In genomic region chr7:92506363-92506762, GRCh38 we compare ENCODE assay signal across 33 cellular contexts. TPM values are rescaled to one million over a fixed set of nuclear protein-coding genes. Genes with fewer than 3 reads are reported as not detected.
"Had no signal": no experiment of that assay in that cellular context is flagged by ENCODE, and none has a peak within 500 bp of the region (broad histone marks: within the 10 kb centered on the region; RNA-seq: fewer than 3 reads in every experiment).

No MANE protein-coding gene starts in this region.

- H3K4me3 ChIP-seq: adrenal gland, body of pancreas, esophagus muscularis mucosa, gastrocnemius medialis, heart left ventricle had no signal

- ATAC-seq: activated CD4-positive, alpha-beta T cell treated with anti-CD3 and anti-CD28 coated beads for 36 hours; activated CD8-positive, alpha-beta memory T cell treated with anti-CD3 and anti-CD28 coated beads, Interleukin-2, amount 10 ng/mL, durations not matched to agents 7 days and 5 days; activated CD8-positive, alpha-beta T cell treated with anti-CD3 and anti-CD28 coated beads, Interleukin-2, amount 10 ng/mL, durations not matched to agents 7 days and 5 days; activated naive CD8-positive, alpha-beta T cell treated with anti-CD3 and anti-CD28 coated beads, Interleukin-2, amount 50 U/mL, for 24 hours; body of pancreas; effector memory CD8-positive, alpha-beta T cell; foreskin keratinocyte; gastrocnemius medialis; heart left ventricle had no signal

- H3K4me1 ChIP-seq: adrenal gland, body of pancreas, esophagus muscularis mucosa, foreskin keratinocyte, gastrocnemius medialis, heart left ventricle had no signal

- DNase-seq: activated CD4-positive, alpha-beta memory T cell treated with anti-CD3 and anti-CD28 coated beads for 36 hours; activated CD4-positive, alpha-beta T cell treated with anti-CD3 and anti-CD28 coated beads for 36 hours; activated CD4-positive, alpha-beta T cell treated with anti-CD3 and anti-CD28 coated beads, Interleukin-2, amount 10 ng/mL, durations not matched to agents 24 days and 14 days; activated CD4-positive, CD25-positive, alpha-beta regulatory T cell; activated CD4-positive, CD25-positive, alpha-beta regulatory T cell treated with anti-CD3 and anti-CD28 coated beads, Interleukin-2, amount 50 U/mL, for 72 hours; activated CD8-positive, alpha-beta memory T cell treated with anti-CD3 and anti-CD28 coated beads, Interleukin-2, amount 10 ng/mL, durations not matched to agents 7 days and 5 days; activated CD8-positive, alpha-beta memory T cell treated with anti-CD3 and anti-CD28 coated beads, Interleukin-2, amount 50 U/mL, for 4 hours; activated CD8-positive, alpha-beta T cell treated with anti-CD3 and anti-CD28 coated beads, Interleukin-2, amount 10 ng/mL, durations not matched to agents 7 days and 5 days; activated effector memory CD4-positive, alpha-beta T cell treated with anti-CD3 and anti-CD28 coated beads, Interleukin-2, amount 50 U/mL, for 16 hours; activated naive CD4-positive, alpha-beta T cell treated with anti-CD3 and anti-CD28 coated beads for 36 hours; activated naive CD8-positive, alpha-beta T cell treated with anti-CD3 and anti-CD28 coated beads for 36 hours; activated naive CD8-positive, alpha-beta T cell treated with anti-CD3 and anti-CD28 coated beads, Interleukin-2, amount 50 U/mL, for 24 hours; activated T-cell treated with anti-CD3 and anti-CD28 coated beads, Interleukin-2, amount 50 U/mL, for 1 hour; adrenal gland; amygdala; aorta; body of pancreas; caudate nucleus; cortex of kidney; dermis blood vessel endothelial cell; effector CD4-positive, alpha-beta T cell; effector memory CD8-positive, alpha-beta T cell; erythroblast; foreskin keratinocyte; gastrocnemius medialis; glutamatergic neuron; heart left ventricle; T-helper 2 cell had no signal

- H3K27me3 ChIP-seq: adrenal gland, body of pancreas, esophagus muscularis mucosa, foreskin keratinocyte, gastrocnemius medialis, heart left ventricle had no signal

- FAIRE-seq: colon had no signal

- H3K27ac ChIP-seq: adrenal gland, body of pancreas, esophagus muscularis mucosa, foreskin keratinocyte, gastrocnemius medialis, heart left ventricle had no signal

- H3K9me3 ChIP-seq: adrenal gland, body of pancreas, esophagus muscularis mucosa, gastrocnemius medialis, heart left ventricle had no signal

RNA-seq across cellular contexts. Expression of gene ERVW-1, which starts 28.6 kb away (rescaled TPM):
- total RNA-seq: activated CD4-positive, alpha-beta memory T cell treated with anti-CD3 and anti-CD28 coated beads for 36 hours; activated CD4-positive, alpha-beta T cell treated with anti-CD3 and anti-CD28 coated beads for 36 hours; activated CD4-positive, alpha-beta T cell treated with anti-CD3 and anti-CD28 coated beads, Interleukin-2, amount 10 ng/mL, durations not matched to agents 24 days and 14 days; activated CD8-positive, alpha-beta memory T cell treated with anti-CD3 and anti-CD28 coated beads for 36 hours; activated CD8-positive, alpha-beta memory T cell treated with anti-CD3 and anti-CD28 coated beads, Interleukin-2, amount 10 ng/mL, durations not matched to agents 7 days and 5 days; activated CD8-positive, alpha-beta T cell treated with anti-CD3 and anti-CD28 coated beads, Interleukin-2, amount 10 ng/mL, durations not matched to agents 7 days and 5 days; activated naive CD4-positive, alpha-beta T cell treated with anti-CD3 and anti-CD28 coated beads for 36 hours; activated naive CD8-positive, alpha-beta T cell treated with anti-CD3 and anti-CD28 coated beads for 36 hours; activated T-helper 2 cell treated with anti-CD3 and anti-CD28 coated beads, Interferon-gamma antibody, Interleukin-2, Interleukin-4, amounts not matched to agents 10 μg/mL and 5 μg/mL and 100 μg/mL, durations not matched to agents 14 hours and 24 hours and 36 hours; adrenal gland; aorta; body of pancreas; chondrocyte; dermis blood vessel endothelial cell; esophagus muscularis mucosa; foreskin keratinocyte had no signal
- polyA plus RNA-seq: adrenal gland, aorta, foreskin keratinocyte, heart left ventricle had no signal
